9 cellular contexts compared by ENCODE assay signal in the genomic region with DNA sequence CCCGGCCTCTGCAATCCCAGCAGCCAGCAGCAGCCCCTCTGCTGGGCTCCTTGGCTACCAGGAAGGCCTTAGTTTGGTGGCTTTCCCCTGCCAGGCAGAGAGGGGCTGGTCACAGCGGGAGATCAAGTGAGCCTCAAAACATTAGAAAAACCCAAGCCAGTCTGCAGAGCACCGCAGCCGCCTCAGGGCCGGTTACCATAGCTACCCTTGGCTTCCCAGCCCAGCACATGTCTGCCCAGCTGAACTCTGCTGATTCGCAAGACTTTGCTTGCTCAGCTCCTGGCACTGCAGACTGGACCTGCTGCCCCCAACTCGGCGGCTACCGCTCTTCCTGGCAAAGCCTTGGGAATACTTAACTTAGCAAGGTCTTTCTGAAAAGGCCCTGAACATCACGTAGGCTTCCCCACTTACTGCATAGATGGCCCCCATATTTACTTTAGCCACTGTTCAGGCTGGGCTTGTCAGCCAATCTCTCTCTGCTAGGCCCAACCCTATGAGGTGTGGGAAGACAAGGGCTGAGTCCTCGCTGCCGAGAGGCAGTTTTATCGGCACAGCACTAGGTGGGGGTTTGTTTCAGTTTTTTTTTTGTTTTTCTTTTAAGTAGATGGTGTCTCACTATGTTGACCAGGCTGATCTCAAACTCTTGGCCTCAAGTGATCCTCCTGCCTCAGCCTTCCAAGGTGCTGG. TPM values are rescaled to one million over a fixed set of nuclear protein-coding genes. Genes with fewer than 3 reads are reported as not detected.
A peak's percentile ranks its signal among the peaks of the same experiment; 100 is the strongest.
DNase-seq lines count a peak whose midpoint lies in the region; ATAC-seq and TF ChIP-seq lines count a peak whose summit lies in the region.
"Had no signal": no experiment of that assay in that cellular context is flagged by ENCODE, and none has a peak within 500 bp of the region (broad histone marks: within the 10 kb centered on the region; RNA-seq: fewer than 3 reads in every experiment).

No MANE protein-coding gene starts in this region.

- TF ChIP-seq CTCF in DND-41 (IDR thresholded peaks at IDR 0.05; ENCODE audit: borderline replicate concordance, extremely low read depth, low read length, poor library complexity, severe bottlenecking): no peak

- H3K27me3 ChIP-seq in DND-41 (ENCODE audit: insufficient read depth, low read length, poor library complexity): no peaks in the 10 kb centered on the region

- H3K4me1 ChIP-seq in DND-41 (ENCODE audit: insufficient read depth, low read length): no peaks in the 10 kb centered on the region

- DNase-seq in DND-41 (no peak), NCI-H345 treated with DMSO at 0.1 percent for 48 hours (lab: John Stamatoyannopoulos, UW; ENCODE audit: unreplicated experiment) (peak; percentile 76), fibroblast of gingiva (ENCODE audit: low read depth) (peak; percentile 80), occipital lobe (lab: John Stamatoyannopoulos, UW) (peak; percentile 31), SKM-1 treated with dmso at 0.1 percent for 144 hours (lab: John Stamatoyannopoulos, UW; ENCODE audit: unreplicated experiment) (no peak)
- DNase-seq in activated CD8-positive, alpha-beta memory T cell treated with anti-CD3 and anti-CD28 coated beads for 24 hours: no peak
- no peak for DNase-seq in stimulated activated CD4-positive, alpha-beta T cell treated with anti-CD3 and anti-CD28 coated beads, Interleukin-2, amount 100 ng/mL, for 48 hours
- DNase-seq: cortex of kidney had no signal

- no peak overlapping the region for H3K27ac ChIP-seq in DND-41 (ENCODE audit: low read length)

- H2AFZ ChIP-seq in DND-41 (ENCODE audit: low read depth, low read length): no peak overlapping the region

- no peak overlapping the region for H3K4me3 ChIP-seq in DND-41 (ENCODE audit: low read depth in 1 of 2, low read length in 2 of 2)

- H3K4me2 ChIP-seq in DND-41 (ENCODE audit: insufficient read depth, low read length): no peak overlapping the region

- 0 out of 3 replicates have a peak, but pooled peaks have one; percentile 14 for ATAC-seq in DND-41 (ENCODE audit: insufficient read depth, low read depth)
- no peak for ATAC-seq in GM19452 (IDR thresholded peaks at IDR 0.05; ENCODE audit: unreplicated experiment)

- H3K36me3 ChIP-seq in DND-41 (ENCODE audit: insufficient read depth, low read length): peaks cover 11% of the 10 kb centered on the region

- no peaks in the 10 kb centered on the region for H3K79me2 ChIP-seq in DND-41 (ENCODE audit: insufficient read depth, low read length)

- no peak overlapping the region for H3K9ac ChIP-seq in DND-41 (ENCODE audit: low read depth, low read length)

- H3K9me3 ChIP-seq in DND-41 (ENCODE audit: insufficient read depth, low read length, severe bottlenecking): no peaks in the 10 kb centered on the region

- H4K20me1 ChIP-seq in DND-41 (ENCODE audit: insufficient read depth, low read length): peaks cover 5% of the 10 kb centered on the region; the same call in 1 of the 2 replicates

RNA-seq across cellular contexts. Expression of a gene that starts 28.6 kb away (rescaled TPM):
- total RNA-seq in occipital lobe: 25.6 TPM

RNA-seq across cellular contexts. Expression of a gene that starts 34.2 kb away (rescaled TPM):
- total RNA-seq in occipital lobe: 34.0 TPM

RNA-seq across cellular contexts. Expression of a gene that starts 35.0 kb away (rescaled TPM):
- not detected for total RNA-seq in occipital lobe

RNA-seq across cellular contexts. Expression of a gene that starts 54.1 kb away (rescaled TPM):
- total RNA-seq in occipital lobe: 9.5 TPM

RNA-seq across cellular contexts. Expression of a gene that starts 59.7 kb away (rescaled TPM):
- total RNA-seq in occipital lobe: 15.1 TPM

Comparison
In these comparisons a context has a peak if more than half of its experiments do, and no peak if none do; other contexts are left out.
1. DNase-seq: peak in NCI-H345 treated with DMSO at 0.1 percent for 48 hours (single experiment), fibroblast of gingiva (single experiment) and occipital lobe (single experiment); none in DND-41 (single experiment), activated CD8-positive, alpha-beta memory T cell treated with anti-CD3 and anti-CD28 coated beads for 24 hours (single experiment), stimulated activated CD4-positive, alpha-beta T cell treated with anti-CD3 and anti-CD28 coated beads, Interleukin-2, amount 100 ng/mL, for 48 hours (0 of 2) and SKM-1 treated with dmso at 0.1 percent for 144 hours (single experiment).